ENCODE assay signal across 1 cellular context in the genomic region with DNA sequence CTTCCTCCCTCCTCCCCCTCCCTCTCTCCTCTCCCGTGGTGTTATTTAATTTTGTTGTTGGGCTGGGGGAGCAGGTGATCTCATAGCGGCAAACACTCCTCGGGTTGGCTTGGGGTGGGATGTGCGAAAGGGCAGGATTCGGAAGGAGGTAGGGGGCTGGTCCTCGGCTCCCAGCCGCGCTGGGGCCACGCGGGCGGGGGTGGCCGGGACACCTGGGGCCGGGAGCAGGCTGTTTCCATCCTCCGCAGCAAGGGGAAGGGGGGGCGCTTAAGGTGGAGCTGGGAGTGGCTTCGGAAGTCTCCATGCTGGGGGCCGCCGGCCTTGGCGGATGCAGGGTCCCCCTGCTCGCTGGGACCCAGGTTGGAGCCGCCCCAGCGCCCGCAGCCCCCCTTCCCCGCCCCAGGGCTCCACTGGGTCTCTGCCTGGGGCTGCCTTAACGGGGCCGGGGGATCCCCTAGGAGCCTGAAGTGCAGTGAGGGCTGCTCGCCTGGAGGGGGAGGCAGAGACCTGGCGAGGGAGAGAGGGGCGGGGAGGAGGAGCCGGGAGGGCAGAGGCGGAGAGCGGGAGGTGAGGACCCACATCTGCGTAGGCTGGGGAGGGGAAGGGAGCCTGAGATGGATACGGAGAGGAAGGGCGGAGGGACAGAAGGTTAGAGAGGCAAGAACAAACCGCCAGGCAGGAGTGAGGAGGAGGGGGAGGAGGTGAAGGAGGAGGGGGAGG.
TF ChIP-seq lines count a peak whose summit lies in the region.

No MANE protein-coding gene starts in this region.

TF ChIP-seq in K562, 482 proteins besides CTCF, POLR2A, EP300 and RAD21 (continued from another document and continues in another):
- TF ChIP-seq, protein P1, sequence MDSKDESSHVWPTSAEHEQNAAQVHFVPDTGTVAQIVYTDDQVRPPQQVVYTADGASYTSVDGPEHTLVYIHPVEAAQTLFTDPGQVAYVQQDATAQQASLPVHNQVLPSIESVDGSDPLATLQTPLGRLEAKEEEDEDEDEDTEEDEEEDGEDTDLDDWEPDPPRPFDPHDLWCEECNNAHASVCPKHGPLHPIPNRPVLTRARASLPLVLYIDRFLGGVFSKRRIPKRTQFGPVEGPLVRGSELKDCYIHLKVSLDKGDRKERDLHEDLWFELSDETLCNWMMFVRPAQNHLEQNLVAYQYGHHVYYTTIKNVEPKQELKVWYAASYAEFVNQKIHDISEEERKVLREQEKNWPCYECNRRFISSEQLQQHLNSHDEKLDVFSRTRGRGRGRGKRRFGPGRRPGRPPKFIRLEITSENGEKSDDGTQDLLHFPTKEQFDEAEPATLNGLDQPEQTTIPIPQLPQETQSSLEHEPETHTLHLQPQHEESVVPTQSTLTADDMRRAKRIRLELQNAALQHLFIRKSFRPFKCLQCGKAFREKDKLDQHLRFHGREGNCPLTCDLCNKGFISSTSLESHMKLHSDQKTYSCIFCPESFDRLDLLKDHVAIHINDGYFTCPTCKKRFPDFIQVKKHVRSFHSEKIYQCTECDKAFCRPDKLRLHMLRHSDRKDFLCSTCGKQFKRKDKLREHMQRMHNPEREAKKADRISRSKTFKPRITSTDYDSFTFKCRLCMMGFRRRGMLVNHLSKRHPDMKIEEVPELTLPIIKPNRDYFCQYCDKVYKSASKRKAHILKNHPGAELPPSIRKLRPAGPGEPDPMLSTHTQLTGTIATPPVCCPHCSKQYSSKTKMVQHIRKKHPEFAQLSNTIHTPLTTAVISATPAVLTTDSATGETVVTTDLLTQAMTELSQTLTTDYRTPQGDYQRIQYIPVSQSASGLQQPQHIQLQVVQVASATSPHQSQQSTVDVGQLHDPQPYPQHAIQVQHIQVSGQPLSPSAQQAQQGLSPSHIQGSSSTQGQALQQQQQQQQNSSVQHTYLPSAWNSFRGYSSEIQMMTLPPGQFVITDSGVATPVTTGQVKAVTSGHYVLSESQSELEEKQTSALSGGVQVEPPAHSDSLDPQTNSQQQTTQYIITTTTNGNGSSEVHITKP (IDR thresholded peaks at IDR 0.05; ENCODE audit: partially characterized antibody), result peak; percentile 82
- TF ChIP-seq NEUROD1 (IDR thresholded peaks at IDR 0.05; ENCODE audit: borderline replicate concordance, low read depth, low read length, partially characterized antibody) (peak; percentile 44), NFIC (IDR thresholded peaks at IDR 0.05) (peak; percentile 31; the same call in 1 of the 2 replicates), ZNF655 (CRISPR knock-in tag; IDR thresholded peaks at IDR 0.05) (no peak), JUNB (CRISPR knock-in tag; conservative IDR thresholded peaks at IDR 0.05) (no peak), PRMT5 (CRISPR knock-in tag; IDR thresholded peaks at IDR 0.05) (no peak), ZKSCAN8 (CRISPR knock-in tag; IDR thresholded peaks at IDR 0.05) (no peak), NONO (IDR thresholded peaks at IDR 0.05; ENCODE audit: low read depth in 2 of 2, low read length in 1 of 2) (0 out of 4 replicates have a peak, but pooled peaks of 1 of the 2 experiments have one; percentile 50), PHF20 (IDR thresholded peaks at IDR 0.05; ENCODE audit: partially characterized antibody) (peak; percentile 8), NFXL1 (CRISPR knock-in tag; IDR thresholded peaks at IDR 0.05) (no peak), ZNF280B (CRISPR knock-in tag; IDR thresholded peaks at IDR 0.05) (no peak), GATAD2A (IDR thresholded peaks at IDR 0.05) (peak; percentile 53; the same call in 1 of the 2 replicates), RCOR1 (IDR thresholded peaks at IDR 0.05; ENCODE audit: borderline replicate concordance in 1 of 2, low read depth in 2 of 2, low read length in 2 of 2) (peak in 1 of 2 experiments; percentile 84; a peak in 2 of 4 replicates), KLF13 (tag; IDR thresholded peaks at IDR 0.05; ENCODE audit: borderline replicate concordance, low read depth) (peak; percentile 52; the same call in 1 of the 2 replicates), E2F8 (IDR thresholded peaks at IDR 0.05; ENCODE audit: low read depth, partially characterized antibody) (no peak), ELF4 (CRISPR knock-in tag; IDR thresholded peaks at IDR 0.05) (peak; percentile 57; the same call in 1 of the 2 replicates)
- TF ChIP-seq, protein P2, sequence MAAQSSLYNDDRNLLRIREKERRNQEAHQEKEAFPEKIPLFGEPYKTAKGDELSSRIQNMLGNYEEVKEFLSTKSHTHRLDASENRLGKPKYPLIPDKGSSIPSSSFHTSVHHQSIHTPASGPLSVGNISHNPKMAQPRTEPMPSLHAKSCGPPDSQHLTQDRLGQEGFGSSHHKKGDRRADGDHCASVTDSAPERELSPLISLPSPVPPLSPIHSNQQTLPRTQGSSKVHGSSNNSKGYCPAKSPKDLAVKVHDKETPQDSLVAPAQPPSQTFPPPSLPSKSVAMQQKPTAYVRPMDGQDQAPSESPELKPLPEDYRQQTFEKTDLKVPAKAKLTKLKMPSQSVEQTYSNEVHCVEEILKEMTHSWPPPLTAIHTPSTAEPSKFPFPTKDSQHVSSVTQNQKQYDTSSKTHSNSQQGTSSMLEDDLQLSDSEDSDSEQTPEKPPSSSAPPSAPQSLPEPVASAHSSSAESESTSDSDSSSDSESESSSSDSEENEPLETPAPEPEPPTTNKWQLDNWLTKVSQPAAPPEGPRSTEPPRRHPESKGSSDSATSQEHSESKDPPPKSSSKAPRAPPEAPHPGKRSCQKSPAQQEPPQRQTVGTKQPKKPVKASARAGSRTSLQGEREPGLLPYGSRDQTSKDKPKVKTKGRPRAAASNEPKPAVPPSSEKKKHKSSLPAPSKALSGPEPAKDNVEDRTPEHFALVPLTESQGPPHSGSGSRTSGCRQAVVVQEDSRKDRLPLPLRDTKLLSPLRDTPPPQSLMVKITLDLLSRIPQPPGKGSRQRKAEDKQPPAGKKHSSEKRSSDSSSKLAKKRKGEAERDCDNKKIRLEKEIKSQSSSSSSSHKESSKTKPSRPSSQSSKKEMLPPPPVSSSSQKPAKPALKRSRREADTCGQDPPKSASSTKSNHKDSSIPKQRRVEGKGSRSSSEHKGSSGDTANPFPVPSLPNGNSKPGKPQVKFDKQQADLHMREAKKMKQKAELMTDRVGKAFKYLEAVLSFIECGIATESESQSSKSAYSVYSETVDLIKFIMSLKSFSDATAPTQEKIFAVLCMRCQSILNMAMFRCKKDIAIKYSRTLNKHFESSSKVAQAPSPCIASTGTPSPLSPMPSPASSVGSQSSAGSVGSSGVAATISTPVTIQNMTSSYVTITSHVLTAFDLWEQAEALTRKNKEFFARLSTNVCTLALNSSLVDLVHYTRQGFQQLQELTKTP (IDR thresholded peaks at IDR 0.05; ENCODE audit: low read depth in 1 of 2, partially characterized antibody in 2 of 2), result peak; percentile 4 to 18
- TF ChIP-seq, protein P3, sequence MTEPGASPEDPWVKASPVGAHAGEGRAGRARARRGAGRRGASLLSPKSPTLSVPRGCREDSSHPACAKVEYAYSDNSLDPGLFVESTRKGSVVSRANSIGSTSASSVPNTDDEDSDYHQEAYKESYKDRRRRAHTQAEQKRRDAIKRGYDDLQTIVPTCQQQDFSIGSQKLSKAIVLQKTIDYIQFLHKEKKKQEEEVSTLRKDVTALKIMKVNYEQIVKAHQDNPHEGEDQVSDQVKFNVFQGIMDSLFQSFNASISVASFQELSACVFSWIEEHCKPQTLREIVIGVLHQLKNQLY (CRISPR knock-in tag; conservative IDR thresholded peaks at IDR 0.05), result no peak
- TF ChIP-seq, protein P4, sequence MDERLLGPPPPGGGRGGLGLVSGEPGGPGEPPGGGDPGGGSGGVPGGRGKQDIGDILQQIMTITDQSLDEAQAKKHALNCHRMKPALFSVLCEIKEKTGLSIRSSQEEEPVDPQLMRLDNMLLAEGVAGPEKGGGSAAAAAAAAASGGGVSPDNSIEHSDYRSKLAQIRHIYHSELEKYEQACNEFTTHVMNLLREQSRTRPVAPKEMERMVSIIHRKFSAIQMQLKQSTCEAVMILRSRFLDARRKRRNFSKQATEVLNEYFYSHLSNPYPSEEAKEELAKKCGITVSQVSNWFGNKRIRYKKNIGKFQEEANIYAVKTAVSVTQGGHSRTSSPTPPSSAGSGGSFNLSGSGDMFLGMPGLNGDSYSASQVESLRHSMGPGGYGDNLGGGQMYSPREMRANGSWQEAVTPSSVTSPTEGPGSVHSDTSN (CRISPR knock-in tag; IDR thresholded peaks at IDR 0.05; ENCODE audit: low read depth), result no peak
- TF ChIP-seq, protein P4 (tag; conservative IDR thresholded peaks at IDR 0.05; ENCODE audit: low read depth), result no peak
- TF ChIP-seq, protein P5, sequence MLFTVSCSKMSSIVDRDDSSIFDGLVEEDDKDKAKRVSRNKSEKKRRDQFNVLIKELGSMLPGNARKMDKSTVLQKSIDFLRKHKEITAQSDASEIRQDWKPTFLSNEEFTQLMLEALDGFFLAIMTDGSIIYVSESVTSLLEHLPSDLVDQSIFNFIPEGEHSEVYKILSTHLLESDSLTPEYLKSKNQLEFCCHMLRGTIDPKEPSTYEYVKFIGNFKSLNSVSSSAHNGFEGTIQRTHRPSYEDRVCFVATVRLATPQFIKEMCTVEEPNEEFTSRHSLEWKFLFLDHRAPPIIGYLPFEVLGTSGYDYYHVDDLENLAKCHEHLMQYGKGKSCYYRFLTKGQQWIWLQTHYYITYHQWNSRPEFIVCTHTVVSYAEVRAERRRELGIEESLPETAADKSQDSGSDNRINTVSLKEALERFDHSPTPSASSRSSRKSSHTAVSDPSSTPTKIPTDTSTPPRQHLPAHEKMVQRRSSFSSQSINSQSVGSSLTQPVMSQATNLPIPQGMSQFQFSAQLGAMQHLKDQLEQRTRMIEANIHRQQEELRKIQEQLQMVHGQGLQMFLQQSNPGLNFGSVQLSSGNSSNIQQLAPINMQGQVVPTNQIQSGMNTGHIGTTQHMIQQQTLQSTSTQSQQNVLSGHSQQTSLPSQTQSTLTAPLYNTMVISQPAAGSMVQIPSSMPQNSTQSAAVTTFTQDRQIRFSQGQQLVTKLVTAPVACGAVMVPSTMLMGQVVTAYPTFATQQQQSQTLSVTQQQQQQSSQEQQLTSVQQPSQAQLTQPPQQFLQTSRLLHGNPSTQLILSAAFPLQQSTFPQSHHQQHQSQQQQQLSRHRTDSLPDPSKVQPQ (CRISPR knock-in tag; IDR thresholded peaks at IDR 0.05; ENCODE audit: borderline replicate concordance), result no peak
- TF ChIP-seq, protein P6, sequence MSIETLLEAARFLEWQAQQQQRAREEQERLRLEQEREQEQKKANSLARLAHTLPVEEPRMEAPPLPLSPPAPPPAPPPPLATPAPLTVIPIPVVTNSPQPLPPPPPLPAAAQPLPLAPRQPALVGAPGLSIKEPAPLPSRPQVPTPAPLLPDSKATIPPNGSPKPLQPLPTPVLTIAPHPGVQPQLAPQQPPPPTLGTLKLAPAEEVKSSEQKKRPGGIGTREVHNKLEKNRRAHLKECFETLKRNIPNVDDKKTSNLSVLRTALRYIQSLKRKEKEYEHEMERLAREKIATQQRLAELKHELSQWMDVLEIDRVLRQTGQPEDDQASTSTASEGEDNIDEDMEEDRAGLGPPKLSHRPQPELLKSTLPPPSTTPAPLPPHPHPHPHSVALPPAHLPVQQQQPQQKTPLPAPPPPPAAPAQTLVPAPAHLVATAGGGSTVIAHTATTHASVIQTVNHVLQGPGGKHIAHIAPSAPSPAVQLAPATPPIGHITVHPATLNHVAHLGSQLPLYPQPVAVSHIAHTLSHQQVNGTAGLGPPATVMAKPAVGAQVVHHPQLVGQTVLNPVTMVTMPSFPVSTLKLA (conservative IDR thresholded peaks at IDR 0.05), result peak; percentile 76 to 80; a peak in 3 of 4 replicates
- TF ChIP-seq, protein P7, sequence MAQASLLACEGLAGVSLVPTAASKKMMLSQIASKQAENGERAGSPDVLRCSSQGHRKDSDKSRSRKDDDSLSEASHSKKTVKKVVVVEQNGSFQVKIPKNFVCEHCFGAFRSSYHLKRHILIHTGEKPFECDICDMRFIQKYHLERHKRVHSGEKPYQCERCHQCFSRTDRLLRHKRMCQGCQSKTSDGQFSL (CRISPR knock-in tag; IDR thresholded peaks at IDR 0.05), result peak; percentile 96
- TF ChIP-seq, protein P7 (tag; IDR thresholded peaks at IDR 0.05), result peak in 1 of 2 experiments; percentile 98; a peak in 2 of 4 replicates
